1 cellular context compared by ENCODE assay signal in genomic region chr11:69515271-69516245, GRCh38.
TF ChIP-seq lines count a peak whose summit lies in the region.

No MANE protein-coding gene starts in this region.

TF ChIP-seq in GM12878, 131 proteins besides CTCF, POLR2A, EP300 and RAD21 (continued from another document):
- TF ChIP-seq ZZZ3 (IDR thresholded peaks at IDR 0.05; ENCODE audit: control insufficient read depth, insufficient read length, low read depth): no peak
- no peak for TF ChIP-seq BMI1 (IDR thresholded peaks at IDR 0.05; ENCODE audit: borderline replicate concordance)
- no peak for TF ChIP-seq HCFC1 (IDR thresholded peaks at IDR 0.05; ENCODE audit: low read length)
- peak; percentile 59; the same call in 1 of the 2 replicates for TF ChIP-seq CBX5 (IDR thresholded peaks at IDR 0.05; ENCODE audit: low read depth)
- TF ChIP-seq SPI1 (IDR thresholded peaks at IDR 0.05; ENCODE audit: borderline replicate concordance, insufficient read depth, low read depth, low read length): peak; percentile 91
- no peak for TF ChIP-seq HSF1 (IDR thresholded peaks at IDR 0.05; ENCODE audit: low read depth, low read length)
- TF ChIP-seq SMC3 (IDR thresholded peaks at IDR 0.05; ENCODE audit: borderline replicate concordance, low read length): no peak
- no peak for TF ChIP-seq SUPT20H (IDR thresholded peaks at IDR 0.05; ENCODE audit: borderline replicate concordance, control insufficient read depth, low read depth, low read length)
- TF ChIP-seq DPF2 (IDR thresholded peaks at IDR 0.05): no peak
- no peak for TF ChIP-seq CHD2 (IDR thresholded peaks at IDR 0.05; ENCODE audit: borderline replicate concordance, low read depth, low read length)
- TF ChIP-seq GABPA (IDR thresholded peaks at IDR 0.05; ENCODE audit: low read depth): no peak
- TF ChIP-seq RB1 (IDR thresholded peaks at IDR 0.05; ENCODE audit: borderline replicate concordance): no peak
